Comparison of ENCODE assay signal across 21 cellular contexts in genomic region chr1:204664251-204664650, GRCh38. TPM values are rescaled to one million over a fixed set of nuclear protein-coding genes. Genes with fewer than 3 reads are reported as not detected.
DNase-seq lines count a peak whose midpoint lies in the region; ATAC-seq, FAIRE-seq and TF ChIP-seq lines count a peak whose summit lies in the region.
"Had no signal": no experiment of that assay in that cellular context is flagged by ENCODE, and none has a peak within 500 bp of the region (broad histone marks: within the 10 kb centered on the region; RNA-seq: fewer than 3 reads in every experiment).

No MANE protein-coding gene starts in this region.

- H3K27me3 Mint-ChIP-seq in endothelial cell (ENCODE audit: unreplicated experiment) (peaks cover 7% of the 10 kb centered on the region), neural progenitor cell (ENCODE audit: insufficient read depth, low read depth) (peaks cover 2% of the 10 kb centered on the region)
- H3K27me3 Mint-ChIP-seq: CD4-positive, alpha-beta T cell had no signal

- H4K20me1 ChIP-seq in K562 (replicated peaks; ENCODE audit: control insufficient read depth, insufficient read depth, low read length) (no peaks in the 10 kb centered on the region), neural progenitor cell (ENCODE audit: low read depth) (no peaks in the 10 kb centered on the region)

- H3K36me3 Mint-ChIP-seq in endothelial cell (ENCODE audit: low read depth, unreplicated experiment) (peaks cover 21% of the 10 kb centered on the region), neural progenitor cell (no peaks in the 10 kb centered on the region)
- H3K36me3 Mint-ChIP-seq in stimulated activated effector memory CD8-positive, alpha-beta T cell treated with anti-CD3 and anti-CD28 coated beads, Interleukin-12 subunit alpha, Interleukin-12 subunit beta, amount 100 ng/mL, for 72 hours = no peaks in the 10 kb centered on the region

- H3K4me1 ChIP-seq in K562 (replicated peaks in 1 of 2; ENCODE audit: control insufficient read depth in 2 of 2, insufficient read depth in 2 of 2, low read length in 2 of 2) (peaks cover 0 to 3% of the 10 kb centered on the region in 2 experiments; a peak in 2 of 5 replicates), neural progenitor cell (peaks cover 15% of the 10 kb centered on the region)

- H3K4me2 ChIP-seq in K562 (ENCODE audit: insufficient read depth, low read length) = no peak overlapping the region
- H3K4me2 ChIP-seq in neural progenitor cell = no peak overlapping the region
- H3K4me2 ChIP-seq: GM23338 had no signal

- no peaks in the 10 kb centered on the region for H3K79me2 ChIP-seq in K562 (ENCODE audit: control insufficient read depth, insufficient read depth, low read length)
- no peaks in the 10 kb centered on the region for H3K79me2 ChIP-seq in neural progenitor cell (ENCODE audit: low read depth)

- H3K27me3 ChIP-seq in K562 (ENCODE audit: control insufficient read depth in 2 of 2, insufficient read depth in 2 of 2, low read length in 2 of 2) (peaks cover 11 to 42% of the 10 kb centered on the region in 2 experiments; a peak in 4 of 5 replicates), neural progenitor cell (no peaks in the 10 kb centered on the region)

- in situ Hi-C loops in K562 (cut with MboI) = no loop called here

- intact Hi-C loops in K562 (cut with micrococcal nuclease) = no loop called here

- H3K9me3 ChIP-seq in K562 (replicated peaks; ENCODE audit: control insufficient read depth, insufficient read depth, low read depth, low read length) (no peaks in the 10 kb centered on the region), neural progenitor cell (ENCODE audit: low read depth) (no peaks in the 10 kb centered on the region)

- peak overlapping the region; percentile 91 for H3K27ac Mint-ChIP-seq in endothelial cell (ENCODE audit: unreplicated experiment)
- H3K27ac Mint-ChIP-seq in neural progenitor cell = peak overlapping the region; percentile 9
- no peak overlapping the region for H3K27ac Mint-ChIP-seq in stimulated activated effector memory CD8-positive, alpha-beta T cell treated with anti-CD3 and anti-CD28 coated beads, Interleukin-12 subunit alpha, Interleukin-12 subunit beta, amount 100 ng/mL, for 72 hours
- H3K27ac Mint-ChIP-seq: CD4-positive, alpha-beta T cell; GM23338; HFFc6 had no signal

- H3K9me3 Mint-ChIP-seq in endothelial cell (ENCODE audit: unreplicated experiment) (no peaks in the 10 kb centered on the region), neural progenitor cell (no peaks in the 10 kb centered on the region)
- no peaks in the 10 kb centered on the region for H3K9me3 Mint-ChIP-seq in stimulated activated effector memory CD8-positive, alpha-beta T cell treated with anti-CD3 and anti-CD28 coated beads, Interleukin-12 subunit alpha, Interleukin-12 subunit beta, amount 100 ng/mL, for 72 hours
- H3K9me3 Mint-ChIP-seq: CD4-positive, alpha-beta T cell; GM23338; HFFc6 had no signal

- H3K4me3 Mint-ChIP-seq in endothelial cell (ENCODE audit: unreplicated experiment) (peak overlapping the region; percentile 3), neural progenitor cell (peak overlapping the region; percentile 7)
- H3K4me3 Mint-ChIP-seq in stimulated activated effector memory CD8-positive, alpha-beta T cell treated with anti-CD3 and anti-CD28 coated beads, Interleukin-12 subunit alpha, Interleukin-12 subunit beta, amount 100 ng/mL, for 72 hours = no peak overlapping the region
- H3K4me3 Mint-ChIP-seq: CD4-positive, alpha-beta T cell; GM23338; HFFc6 had no signal

- no peak for TF ChIP-seq RAD21 in K562 (CRISPR knock-in tag; conservative IDR thresholded peaks at IDR 0.05 in 1 of 2, IDR thresholded peaks at IDR 0.05 in 1 of 2)

- POLR2A ChIA-PET in K562 (lab: Yijun Ruan, JAX) = interaction anchor here (0.6 to 1.1 kb wide), 5 partner anchors 9 to 14 kb away, joined by 3 to 4 read pairs (median 4); no protein-coding TSS in a partner anchor

- no peak overlapping the region for H2AFZ ChIP-seq in K562 (ENCODE audit: low read depth, low read length)
- H2AFZ ChIP-seq in neural progenitor cell (replicated peaks) = no peak overlapping the region
- H2AFZ ChIP-seq: GM23338 had no signal

- H3K4me3 ChIP-seq in K562 = no peak overlapping the region
- H3K4me3 ChIP-seq in neural progenitor cell = no peak overlapping the region
- H3K4me3 ChIP-seq: GM23338 had no signal

- H3F3A ChIP-seq in neural progenitor cell (ENCODE audit: low read depth) = no peaks in the 10 kb centered on the region

- TF ChIP-seq CTCF in K562 (IDR thresholded peaks at IDR 0.05 in 2 of 3, conservative IDR thresholded peaks at IDR 0.05 in 1 of 3; ENCODE audit: insufficient read depth in 2 of 3, low read depth in 1 of 3, low read length in 3 of 3) (no peak), endothelial cell (IDR thresholded peaks at IDR 0.05; ENCODE audit: unreplicated experiment) (no peak), neural progenitor cell (IDR thresholded peaks at IDR 0.05) (no peak)

- CTCF ChIA-PET in K562 (lab: Yijun Ruan, JAX; ENCODE audit: low intra/inter-chr PET ratio) = no interaction called here

- H3K9me1 ChIP-seq in K562 (ENCODE audit: control insufficient read depth, insufficient read depth, low read length) = no peaks in the 10 kb centered on the region

- no peak for DNase-seq in K562 (ENCODE audit: extremely low read depth in 1 of 4, low spot score in 3 of 4)
- no peak for DNase-seq in endothelial cell (ENCODE audit: low spot score)
- DNase-seq in neural progenitor cell (ENCODE audit: low spot score) = no peak
- no peak for DNase-seq in stimulated activated effector memory CD8-positive, alpha-beta T cell treated with anti-CD3 and anti-CD28 coated beads, Interleukin-12 subunit alpha, Interleukin-12 subunit beta, amount 100 ng/mL, for 72 hours (ENCODE audit: low spot score in 2 of 2)
- DNase-seq in LoVo (ENCODE audit: low spot score) = no peak
- DNase-seq: AML-193; CD4-positive, alpha-beta T cell; DMS153; DMS79; GDM1; HFFc6 had no signal

- peaks cover 49% of the 10 kb centered on the region for H3K4me1 Mint-ChIP-seq in endothelial cell (ENCODE audit: unreplicated experiment)
- peaks cover 17% of the 10 kb centered on the region for H3K4me1 Mint-ChIP-seq in neural progenitor cell
- no peaks in the 10 kb centered on the region for H3K4me1 Mint-ChIP-seq in stimulated activated effector memory CD8-positive, alpha-beta T cell treated with anti-CD3 and anti-CD28 coated beads, Interleukin-12 subunit alpha, Interleukin-12 subunit beta, amount 100 ng/mL, for 72 hours

- no peak for FAIRE-seq in K562 (lab: Jason Lieb, UNC)
- FAIRE-seq: GM12892, GM18507, H54 had no signal

- no peak overlapping the region for H3K27ac ChIP-seq in K562 (ENCODE audit: extremely low read depth, low read depth, low read length)
- H3K27ac ChIP-seq in neural progenitor cell = no peak overlapping the region
- H3K27ac ChIP-seq in temporal lobe (ENCODE audit: low read depth, low read length) = peak overlapping the region; percentile 30
- H3K27ac ChIP-seq: C4-2B had no signal

- no peaks in the 10 kb centered on the region for H3K36me3 ChIP-seq in K562 (ENCODE audit: control insufficient read depth, insufficient read depth, low read length)
- no peaks in the 10 kb centered on the region for H3K36me3 ChIP-seq in neural progenitor cell

- no peak for TF ChIP-seq EP300 in K562 (IDR thresholded peaks at IDR 0.05; ENCODE audit: low read length)

- BruUV-seq in K562 (replicated peaks; lab: Mats Ljungman, UMichigan) = no TSS peak

- no peak for ATAC-seq in K562
- ATAC-seq in stimulated activated effector memory CD8-positive, alpha-beta T cell treated with anti-CD3 and anti-CD28 coated beads, Interleukin-12 subunit alpha, Interleukin-12 subunit beta, amount 100 ng/mL, for 72 hours = no peak
- ATAC-seq in HG02981 (IDR thresholded peaks at IDR 0.05; ENCODE audit: unreplicated experiment) = no peak
- ATAC-seq: GM23338, HCT116 had no signal

- TF ChIP-seq POLR2A in K562 (conservative IDR thresholded peaks at IDR 0.05) = no peak

- WGBS in K562 (ENCODE audit: insufficient coverage, low coverage, missing lambda C conversion rate) = 15% methylated on average over 10 of the region's 10 CpGs

- H3K9ac ChIP-seq in K562 (ENCODE audit: insufficient read depth in 1 of 2, low read depth in 2 of 2, low read length in 2 of 2) = no peak overlapping the region
- H3K9ac ChIP-seq in neural progenitor cell = no peak overlapping the region

TF ChIP-seq in K562, 482 proteins besides CTCF, POLR2A, EP300 and RAD21 (continues in another document):
- TF ChIP-seq NR3C1 (CRISPR knock-in tag; IDR thresholded peaks at IDR 0.05) = no peak

RNA-seq across cellular contexts. Expression of gene LRRN2, which starts 21.3 kb away (rescaled TPM):
- 0.09 TPM in 1 of 2 replicates, not detected in the other for total RNA-seq in K562 (2011; cell fraction: chromatin; rRNA removed; ENCODE audit: low replicate concordance)
- 0.17 TPM in 1 of 2 replicates, not detected in the other for total RNA-seq in K562 (2011; cell fraction: nucleolus; rRNA removed)
- total RNA-seq in K562 (2011; cell fraction: nucleoplasm; rRNA removed) = not detected in 2 replicates
- total RNA-seq in K562 (2014; rRNA removed) (0.05 TPM in 1 of 2 replicates, not detected in the other), K562 (2014; rRNA removed; fragmentation: Illumina TruSeq; extraction: Trizol) (not detected in 2 replicates), K562 (2015; rRNA removed; fragmentation: Illumina TruSeq; extraction: Trizol) (not detected in 2 replicates), K562 (2021) (not detected in 2 replicates), endothelial cell (ENCODE audit: unreplicated experiment) (71.1 TPM), neural progenitor cell (ENCODE audit: low replicate concordance) (1.9 and 7.2 TPM in 2 replicates), temporal lobe (11.8 TPM)
- polyA plus RNA-seq in K562 (2011; rRNA removed) (not detected in 2 replicates), K562 (2014; fragmentation: Illumina TruSeq; extraction: Trizol) (0.06 TPM in 1 of 2 replicates, not detected in the other), K562 (2014; fragmentation: Nextera tagmentation; extraction: Ambion mirVana) (not detected), K562 (2014; rRNA removed) (not detected in 2 replicates)
- 0.36 TPM in 1 of 2 replicates, not detected in the other for polyA plus RNA-seq in K562 (2011; cell fraction: cytosol; rRNA removed)
- not detected in 2 replicates for polyA plus RNA-seq in K562 (2011; cell fraction: nucleus; rRNA removed)
- polyA plus RNA-seq in K562 (2012) = 0.03 and 0.08 TPM in 2 replicates
- not detected in 2 replicates for polyA minus RNA-seq in K562 (2011; rRNA and poly(A)+ RNA removed)
- polyA minus RNA-seq in K562 (2011; cell fraction: cytosol; rRNA and poly(A)+ RNA removed) = not detected in 2 replicates
- not detected in 2 replicates for polyA minus RNA-seq in K562 (2011; cell fraction: nucleus; rRNA and poly(A)+ RNA removed)
- total RNA-seq: CD4-positive, alpha-beta T cell; HFFc6; HT-29 had no signal
- polyA plus RNA-seq: BJ had no signal
